Comparison of ENCODE assay signal across 8 cellular contexts in the genomic region with DNA sequence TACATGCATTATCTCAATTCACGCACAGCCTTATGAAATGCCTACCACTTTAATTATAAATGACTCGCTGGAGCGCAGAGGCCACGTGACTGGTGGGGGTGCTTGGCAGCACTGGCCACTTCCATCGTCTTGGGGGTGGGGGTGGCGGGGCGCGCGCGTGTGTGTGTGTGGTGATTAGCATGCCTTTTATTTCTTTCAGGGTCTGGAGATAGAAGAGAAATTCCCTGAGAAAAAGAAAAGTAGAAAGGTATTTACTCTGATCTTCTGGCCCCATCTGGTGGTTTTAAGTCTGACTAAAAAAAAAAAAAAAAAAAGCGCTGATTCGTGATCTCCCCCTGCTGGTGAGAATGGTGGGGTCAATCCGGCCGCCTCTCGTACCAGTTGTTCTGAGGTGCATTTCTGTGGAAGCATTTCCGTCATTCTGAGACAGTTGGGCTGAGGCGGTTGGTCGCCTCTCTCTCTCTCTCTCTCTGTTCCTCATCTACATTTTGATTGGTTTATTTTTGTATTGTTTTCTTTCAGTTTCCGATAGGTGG. TPM values are rescaled to one million over a fixed set of nuclear protein-coding genes. Genes with fewer than 3 reads are reported as not detected.
A peak's percentile ranks its signal among the peaks of the same experiment; 100 is the strongest.
DNase-seq lines count a peak whose midpoint lies in the region; ATAC-seq lines count a peak whose summit lies in the region.

A gene with protein sequence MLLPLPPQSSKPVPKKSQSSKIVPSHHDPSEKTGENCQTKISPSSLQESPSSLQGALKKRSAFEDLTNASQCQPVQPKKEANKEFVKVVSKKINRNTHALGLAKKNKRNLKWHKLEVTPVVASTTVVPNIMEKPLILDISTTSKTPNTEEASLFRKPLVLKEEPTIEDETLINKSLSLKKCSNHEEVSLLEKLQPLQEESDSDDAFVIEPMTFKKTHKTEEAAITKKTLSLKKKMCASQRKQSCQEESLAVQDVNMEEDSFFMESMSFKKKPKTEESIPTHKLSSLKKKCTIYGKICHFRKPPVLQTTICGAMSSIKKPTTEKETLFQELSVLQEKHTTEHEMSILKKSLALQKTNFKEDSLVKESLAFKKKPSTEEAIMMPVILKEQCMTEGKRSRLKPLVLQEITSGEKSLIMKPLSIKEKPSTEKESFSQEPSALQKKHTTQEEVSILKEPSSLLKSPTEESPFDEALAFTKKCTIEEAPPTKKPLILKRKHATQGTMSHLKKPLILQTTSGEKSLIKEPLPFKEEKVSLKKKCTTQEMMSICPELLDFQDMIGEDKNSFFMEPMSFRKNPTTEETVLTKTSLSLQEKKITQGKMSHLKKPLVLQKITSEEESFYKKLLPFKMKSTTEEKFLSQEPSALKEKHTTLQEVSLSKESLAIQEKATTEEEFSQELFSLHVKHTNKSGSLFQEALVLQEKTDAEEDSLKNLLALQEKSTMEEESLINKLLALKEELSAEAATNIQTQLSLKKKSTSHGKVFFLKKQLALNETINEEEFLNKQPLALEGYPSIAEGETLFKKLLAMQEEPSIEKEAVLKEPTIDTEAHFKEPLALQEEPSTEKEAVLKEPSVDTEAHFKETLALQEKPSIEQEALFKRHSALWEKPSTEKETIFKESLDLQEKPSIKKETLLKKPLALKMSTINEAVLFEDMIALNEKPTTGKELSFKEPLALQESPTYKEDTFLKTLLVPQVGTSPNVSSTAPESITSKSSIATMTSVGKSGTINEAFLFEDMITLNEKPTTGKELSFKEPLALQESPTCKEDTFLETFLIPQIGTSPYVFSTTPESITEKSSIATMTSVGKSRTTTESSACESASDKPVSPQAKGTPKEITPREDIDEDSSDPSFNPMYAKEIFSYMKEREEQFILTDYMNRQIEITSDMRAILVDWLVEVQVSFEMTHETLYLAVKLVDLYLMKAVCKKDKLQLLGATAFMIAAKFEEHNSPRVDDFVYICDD (N-terminal part only) (plus strand): TSS at position 402 of the 536 bp plus-strand sequence. CDS start 80,399 bp downstream, outside the sequence.

- peak within 1 kb of the TSS; percentile 39 to 92 (median 84) for H3K27ac Mint-ChIP-seq in CD8-positive, alpha-beta memory T cell

- no peaks in the 10 kb centered on the region for H3K27me3 ChIP-seq in CD8-positive, alpha-beta memory T cell (ENCODE audit: insufficient read depth, low read length, poor library complexity, severe bottlenecking)
- no peaks in the 10 kb centered on the region for H3K27me3 ChIP-seq in effector memory CD4-positive, alpha-beta T cell (replicated peaks; ENCODE audit: control insufficient read depth, insufficient read depth, low read length, poor library complexity, severe bottlenecking)
- H3K27me3 ChIP-seq in mononuclear cell (ENCODE audit: insufficient read depth, low read length) = no peaks in the 10 kb centered on the region

- CTCF ChIA-PET in CD8-positive, alpha-beta memory T cell (lab: Charles Lee) = interaction anchor here (0.7 kb wide), 2 partner anchors 8 to 292 kb away, joined by 3 read pairs; no protein-coding TSS in a partner anchor

- peak within 1 kb of the TSS; percentile 43 for H3K27ac ChIP-seq in CD8-positive, alpha-beta memory T cell (ENCODE audit: low read depth, low read length)
- H3K27ac ChIP-seq in effector memory CD4-positive, alpha-beta T cell (ENCODE audit: insufficient read depth, low read length, poor library complexity, severe bottlenecking) = peak within 1 kb of the TSS; percentile 48

- peak; percentile 97 for ATAC-seq in GM19438 (IDR thresholded peaks at IDR 0.05; ENCODE audit: low read depth, unreplicated experiment)
- peak; percentile 94 for ATAC-seq in HG03558 (IDR thresholded peaks at IDR 0.05; ENCODE audit: extremely low read depth, unreplicated experiment)

- DNase-seq in CD8-positive, alpha-beta memory T cell = peak; percentile 50 to 76 (median 71)
- peak; percentile 53 for DNase-seq in NCI-H748 treated with DMSO at 0.1 percent for 48 hours (lab: John Stamatoyannopoulos, UW)
- DNase-seq in activated CD8-positive, alpha-beta memory T cell treated with anti-CD3 and anti-CD28 coated beads for 1 hour (ENCODE audit: extremely low read depth in 1 of 2, low read depth in 1 of 2) = peak; percentile 26 to 33
- DNase-seq in effector memory CD4-positive, alpha-beta T cell = peak; percentile 40 to 62 (median 42)
- peak; percentile 41 to 51 for DNase-seq in stimulated activated CD8-positive, alpha-beta memory T cell treated with anti-CD3 and anti-CD28 coated beads, Interleukin-2, amount 100 ng/mL, for 48 hours (ENCODE audit: low read depth in 2 of 2)

- H3K36me3 Mint-ChIP-seq in CD8-positive, alpha-beta memory T cell = no peaks in the 10 kb centered on the region

- peak within 1 kb of the TSS; percentile 45 for H3K4me3 ChIP-seq in CD8-positive, alpha-beta memory T cell (ENCODE audit: low read length)
- H3K4me3 ChIP-seq in effector memory CD4-positive, alpha-beta T cell (ENCODE audit: insufficient read depth, low read depth, low read length, poor library complexity, severe bottlenecking) = peak within 1 kb of the TSS; percentile 40
- peak within 1 kb of the TSS; percentile 24 for H3K4me3 ChIP-seq in mononuclear cell (ENCODE audit: low read length)

- POLR2A ChIA-PET in CD8-positive, alpha-beta memory T cell (lab: Charles Lee) = interaction anchor here (0.6 kb wide), 1 partner anchor 279 kb away, joined by 3 read pairs; no protein-coding TSS in a partner anchor

- no peaks in the 10 kb centered on the region for H3K36me3 ChIP-seq in CD8-positive, alpha-beta memory T cell (ENCODE audit: insufficient read depth, low read length)
- no peaks in the 10 kb centered on the region for H3K36me3 ChIP-seq in effector memory CD4-positive, alpha-beta T cell (ENCODE audit: control insufficient read depth, insufficient read depth, low read length)

- no peaks in the 10 kb centered on the region for H3K9me3 ChIP-seq in CD8-positive, alpha-beta memory T cell (ENCODE audit: low read length)
- H3K9me3 ChIP-seq in effector memory CD4-positive, alpha-beta T cell (ENCODE audit: control insufficient read depth, low read length) = no peaks in the 10 kb centered on the region
- no peaks in the 10 kb centered on the region for H3K9me3 ChIP-seq in mononuclear cell (ENCODE audit: low read depth, low read length)

- peaks cover 9 to 13% (median 11%) of the 10 kb centered on the region in 3 donors for H3K4me1 Mint-ChIP-seq in CD8-positive, alpha-beta memory T cell

- no peaks in the 10 kb centered on the region for H3K9me3 Mint-ChIP-seq in CD8-positive, alpha-beta memory T cell

- H3K4me1 ChIP-seq in CD8-positive, alpha-beta memory T cell (ENCODE audit: insufficient read depth, low read length) = peaks cover 7% of the 10 kb centered on the region
- no peaks in the 10 kb centered on the region for H3K4me1 ChIP-seq in effector memory CD4-positive, alpha-beta T cell (ENCODE audit: control insufficient read depth, insufficient read depth, low read length, poor library complexity, severe bottlenecking)
- H3K4me1 ChIP-seq in mononuclear cell (ENCODE audit: insufficient read depth, low read length) = peaks cover 4% of the 10 kb centered on the region

- peak within 1 kb of the TSS; percentile 75 to 91 (median 80) for H3K4me3 Mint-ChIP-seq in CD8-positive, alpha-beta memory T cell

- H3K27me3 Mint-ChIP-seq in CD8-positive, alpha-beta memory T cell = peaks cover 0 to 4% of the 10 kb centered on the region in 2 donors

RNA-seq across cellular contexts. Expression of the gene that starts here (rescaled TPM):
- total RNA-seq in CD8-positive, alpha-beta memory T cell = under 1 TPM; 0.11 to 0.53 TPM
- not detected for polyA plus RNA-seq in CD8-positive, alpha-beta memory T cell
- 0.10 TPM for total RNA-seq in mononuclear cell

Comparison
In these comparisons a context has a peak if more than half of its experiments do, and no peak if none do; other contexts are left out.
1. Peak in every context shown above with its lines: DNase-seq, ATAC-seq, H3K4me3 ChIP-seq and H3K27ac ChIP-seq.
2. Peak in DNase-seq, H3K4me3 ChIP-seq and H3K27ac ChIP-seq in CD8-positive, alpha-beta memory T cell; RNA of the gene not detected or under 1 TPM.